Comparison of ENCODE assay signal across 9 cellular contexts in genomic region chr1:77031101-77031662, GRCh38.
DNase-seq lines count a peak whose midpoint lies in the region; ATAC-seq, FAIRE-seq and TF ChIP-seq lines count a peak whose summit lies in the region.
"Had no signal": no experiment of that assay in that cellular context is flagged by ENCODE, and none has a peak within 500 bp of the region (broad histone marks: within the 10 kb centered on the region; RNA-seq: fewer than 3 reads in every experiment).

No MANE protein-coding gene starts in this region.

- TF ChIP-seq CTCF in BJ (IDR thresholded peaks at IDR 0.05; ENCODE audit: insufficient read depth, low read depth, low read length) (0 out of 2 replicates have a peak, but pooled peaks have one; percentile 10), LNCAP (IDR thresholded peaks at IDR 0.05) (peak; percentile 49; the same call in 1 of the 2 replicates), foreskin keratinocyte (conservative IDR thresholded peaks at IDR 0.05) (peak; percentile 71)

- peaks cover 4% of the 10 kb centered on the region for H3K4me1 ChIP-seq in foreskin keratinocyte

- H3K27me3 ChIP-seq in BJ (ENCODE audit: control insufficient read depth, insufficient read depth, low read length) (no peaks in the 10 kb centered on the region), foreskin keratinocyte (no peaks in the 10 kb centered on the region)

- ATAC-seq in foreskin keratinocyte (peak; percentile 90), GM18873 (IDR thresholded peaks at IDR 0.05; ENCODE audit: low FRiP score, unreplicated experiment) (no peak)

- CTCF ChIA-PET in BJ (lab: Yijun Ruan, JAX), result interaction anchor here (1.9 kb wide), 1 partner anchor 12 kb away, joined by 5 read pairs; no protein-coding TSS in a partner anchor

- H3K4me3 ChIP-seq in BJ (ENCODE audit: low read depth, low read length), result no peak overlapping the region

- H3K27ac ChIP-seq in foreskin keratinocyte, result no peak overlapping the region
- no peak overlapping the region for H3K27ac ChIP-seq in substantia nigra (ENCODE audit: low read depth, low read length, poor library complexity, severe bottlenecking)

- DNase-seq in BJ (ENCODE audit: low read depth) (peak; percentile 35), RCC 7860 (ENCODE audit: low spot score) (peak; percentile 42), foreskin keratinocyte (peak; percentile 46 to 57), AML-193 (lab: John Stamatoyannopoulos, UW) (no peak), dermis blood vessel endothelial cell (no peak), substantia nigra (lab: John Stamatoyannopoulos, UW) (no peak)

- H3K36me3 ChIP-seq in BJ (ENCODE audit: control insufficient read depth, insufficient read depth, low read length), result no peaks in the 10 kb centered on the region

- POLR2A ChIA-PET in BJ (lab: Charles Lee), result no interaction called here

- FAIRE-seq in RCC 7860 (lab: Jason Lieb, UNC), result peak; percentile 56
- FAIRE-seq: colon had no signal

Comparison
In these comparisons a context has a peak if more than half of its experiments do, and no peak if none do; other contexts are left out.
1. DNase-seq: peak in BJ (single experiment), RCC 7860 (single experiment) and foreskin keratinocyte (2 of 2); none in AML-193 (0 of 2), dermis blood vessel endothelial cell (single experiment) and substantia nigra (0 of 49).
2. CTCF ChIP-seq: peak in every context shown above with its lines; median percentile 71 in foreskin keratinocyte; 49 in LNCAP; 10 in BJ.